27 cellular contexts compared by ENCODE assay signal in genomic region chr17:9977175-9977574, GRCh38.
DNase-seq lines count a peak whose midpoint lies in the region; ATAC-seq and TF ChIP-seq lines count a peak whose summit lies in the region.
"Had no signal": no experiment of that assay in that cellular context is flagged by ENCODE, and none has a peak within 500 bp of the region (broad histone marks: within the 10 kb centered on the region; RNA-seq: fewer than 3 reads in every experiment).

No MANE protein-coding gene starts in this region.

- H3K4me2 ChIP-seq in Karpas-422 (ENCODE audit: low read depth, low read length, poor library complexity, severe bottlenecking) (no peak overlapping the region), smooth muscle cell (peak overlapping the region; percentile 68)

- 54% methylated on average over 3 of the region's 3 CpGs for WGBS in smooth muscle cell (ENCODE audit: low lambda C conversion rate)
- 77 to 90% (median 88%) methylated on average over 3 of the region's 3 CpGs for WGBS in heart left ventricle, 4 donors

- no peak overlapping the region for H3K4me3 ChIP-seq in Karpas-422 (ENCODE audit: low read length)
- no peak overlapping the region for H3K4me3 ChIP-seq in smooth muscle cell
- H3K4me3 ChIP-seq in heart left ventricle, result no peak overlapping the region
- H3K4me3 ChIP-seq: colonic mucosa, sigmoid colon, upper lobe of right lung had no signal

- CTCF ChIA-PET in activated CD4-positive, alpha-beta T cell treated with anti-CD3 and anti-CD28 coated beads for 36 hours (lab: Charles Lee), result no interaction called here
- CTCF ChIA-PET in activated CD4-positive, alpha-beta T cell treated with anti-CD3 and anti-CD28 coated beads, Interleukin-2, amount 10 ng/mL, durations not matched to agents 7 days and 5 days (lab: Charles Lee), result no interaction called here

- H3K9ac ChIP-seq in Karpas-422 (ENCODE audit: low read length) (no peak overlapping the region), smooth muscle cell (ENCODE audit: low read depth) (no peak overlapping the region)
- H3K9ac ChIP-seq: parathyroid adenoma had no signal

- H3F3A ChIP-seq in smooth muscle cell (ENCODE audit: low read depth), result peaks cover 34% of the 10 kb centered on the region

- H3K9me2 ChIP-seq in Karpas-422 (replicated peaks; ENCODE audit: insufficient read depth, low read length), result no peaks in the 10 kb centered on the region

- no peak for TF ChIP-seq POLR2A in heart left ventricle (IDR thresholded peaks at IDR 0.05)

- H3K4me1 Mint-ChIP-seq in activated CD4-positive, alpha-beta T cell treated with anti-CD3 and anti-CD28 coated beads for 36 hours, result peaks cover 4% of the 10 kb centered on the region
- no peaks in the 10 kb centered on the region for H3K4me1 Mint-ChIP-seq in activated CD4-positive, alpha-beta T cell treated with anti-CD3 and anti-CD28 coated beads, Interleukin-2, amount 10 ng/mL, durations not matched to agents 7 days and 5 days
- H3K4me1 Mint-ChIP-seq: B cell had no signal

- intact Hi-C loops in activated CD4-positive, alpha-beta T cell treated with anti-CD3 and anti-CD28 coated beads for 36 hours (cut with DNase I, micrococcal nuclease), result no loop called here
- intact Hi-C loops in heart left ventricle (cut with DNase I), result no loop called here

- DNase-seq in activated CD4-positive, alpha-beta T cell treated with anti-CD3 and anti-CD28 coated beads for 36 hours, result no peak
- DNase-seq in activated CD4-positive, alpha-beta T cell treated with anti-CD3 and anti-CD28 coated beads, Interleukin-2, amount 10 ng/mL, durations not matched to agents 7 days and 5 days, result no peak
- DNase-seq in Karpas-422, result no peak
- DNase-seq in foreskin melanocyte, result peak; percentile 76
- no peak for DNase-seq in smooth muscle cell (lab: John Stamatoyannopoulos, UW; ENCODE audit: unreplicated experiment)
- DNase-seq in DMS 273 (lab: John Stamatoyannopoulos, UW; ENCODE audit: unreplicated experiment), result no peak
- no peak for DNase-seq in heart left ventricle
- DNase-seq: 8988T; activated CD4-positive, alpha-beta T cell treated with anti-CD3 and anti-CD28 coated beads, Interleukin-2, amount 50 U/mL, for 4 hours; activated gamma-delta T cell; colonic mucosa; left colon; NCI-H1417 treated with DMSO at 0.1 percent for 48 hours; NCI-H2107; NCI-H510A; NK-92 treated with Interleukin-12 subunit alpha and Interleukin-12 subunit beta, amount 100 ng/mL, for 24 hours; substantia nigra; upper lobe of right lung had no signal

- no peak overlapping the region for H3K27ac Mint-ChIP-seq in activated CD4-positive, alpha-beta T cell treated with anti-CD3 and anti-CD28 coated beads for 36 hours
- H3K27ac Mint-ChIP-seq in activated CD4-positive, alpha-beta T cell treated with anti-CD3 and anti-CD28 coated beads, Interleukin-2, amount 10 ng/mL, durations not matched to agents 7 days and 5 days, result no peak overlapping the region
- H3K27ac Mint-ChIP-seq: B cell; endodermal cell; T-helper 2 cell treated with Interferon-gamma antibody and Interleukin-4, amounts not matched to agents 5 μg/mL and 100 μg/mL, for 36 hours had no signal

- no peak for TF ChIP-seq CTCF in smooth muscle cell (IDR thresholded peaks at IDR 0.05; ENCODE audit: borderline replicate concordance, insufficient read depth, poor library complexity, severe bottlenecking)
- no peak for TF ChIP-seq CTCF in heart left ventricle (IDR thresholded peaks at IDR 0.05)

- H3K4me3 Mint-ChIP-seq in activated CD4-positive, alpha-beta T cell treated with anti-CD3 and anti-CD28 coated beads for 36 hours, result no peak overlapping the region
- H3K4me3 Mint-ChIP-seq in activated CD4-positive, alpha-beta T cell treated with anti-CD3 and anti-CD28 coated beads, Interleukin-2, amount 10 ng/mL, durations not matched to agents 7 days and 5 days, result no peak overlapping the region
- H3K4me3 Mint-ChIP-seq: B cell; endodermal cell; nephron; T-helper 2 cell treated with Interferon-gamma antibody and Interleukin-4, amounts not matched to agents 5 μg/mL and 100 μg/mL, for 36 hours had no signal

- H3K36me3 Mint-ChIP-seq in activated CD4-positive, alpha-beta T cell treated with anti-CD3 and anti-CD28 coated beads for 36 hours (ENCODE audit: low read depth), result no peaks in the 10 kb centered on the region
- no peaks in the 10 kb centered on the region for H3K36me3 Mint-ChIP-seq in activated CD4-positive, alpha-beta T cell treated with anti-CD3 and anti-CD28 coated beads, Interleukin-2, amount 10 ng/mL, durations not matched to agents 7 days and 5 days (ENCODE audit: low read depth)

- peak overlapping the region; percentile 38; the same call in 1 of the 2 replicates for H3K27ac ChIP-seq in Karpas-422 (ENCODE audit: low read length)
- H3K27ac ChIP-seq in smooth muscle cell (ENCODE audit: low read depth), result peak overlapping the region; percentile 86
- H3K27ac ChIP-seq in heart left ventricle, result no peak overlapping the region
- H3K27ac ChIP-seq: colonic mucosa, parathyroid adenoma, sigmoid colon, upper lobe of right lung had no signal

- H3K9me3 ChIP-seq in Karpas-422 (ENCODE audit: low read length), result no peaks in the 10 kb centered on the region
- no peaks in the 10 kb centered on the region for H3K9me3 ChIP-seq in smooth muscle cell (replicated peaks; ENCODE audit: low read depth)
- no peaks in the 10 kb centered on the region for H3K9me3 ChIP-seq in heart left ventricle
- H3K9me3 ChIP-seq: colonic mucosa, sigmoid colon, upper lobe of right lung had no signal

- ATAC-seq in activated CD4-positive, alpha-beta T cell treated with anti-CD3 and anti-CD28 coated beads for 36 hours, result peak; percentile 57
- no peak for ATAC-seq in GM21367 (IDR thresholded peaks at IDR 0.05; ENCODE audit: unreplicated experiment)
- no peak for ATAC-seq in heart left ventricle
- ATAC-seq: HCT116, left colon, SK-N-SH treated with all-trans-retinoic acid at 6 μM for 48 hours, upper lobe of right lung had no signal

- H3K4me1 ChIP-seq in Karpas-422 (ENCODE audit: low read length) (peaks cover 70% of the 10 kb centered on the region), smooth muscle cell (ENCODE audit: low read depth) (peaks cover 24% of the 10 kb centered on the region), heart left ventricle (peaks cover 0 to 51% (median 6%) of the 10 kb centered on the region in 12 donors)
- H3K4me1 ChIP-seq: colonic mucosa, parathyroid adenoma had no signal

- POLR2A ChIA-PET in activated CD4-positive, alpha-beta T cell treated with anti-CD3 and anti-CD28 coated beads for 36 hours (lab: Charles Lee), result no interaction called here
- POLR2A ChIA-PET in activated CD4-positive, alpha-beta T cell treated with anti-CD3 and anti-CD28 coated beads, Interleukin-2, amount 10 ng/mL, durations not matched to agents 7 days and 5 days (lab: Charles Lee), result no interaction called here

- H3K27me3 Mint-ChIP-seq in activated CD4-positive, alpha-beta T cell treated with anti-CD3 and anti-CD28 coated beads for 36 hours, result no peaks in the 10 kb centered on the region
- no peaks in the 10 kb centered on the region for H3K27me3 Mint-ChIP-seq in activated CD4-positive, alpha-beta T cell treated with anti-CD3 and anti-CD28 coated beads, Interleukin-2, amount 10 ng/mL, durations not matched to agents 7 days and 5 days
- H3K27me3 Mint-ChIP-seq: B cell had no signal

- peaks cover 92% of the 10 kb centered on the region for H3K79me2 ChIP-seq in Karpas-422 (ENCODE audit: low read length)
- H3K79me2 ChIP-seq in smooth muscle cell (ENCODE audit: low read depth), result peaks cover 14% of the 10 kb centered on the region
- H3K79me2 ChIP-seq: parathyroid adenoma had no signal

- H3K36me3 ChIP-seq in Karpas-422 (ENCODE audit: insufficient read depth, low read length), result peaks cover 35% of the 10 kb centered on the region
- H3K36me3 ChIP-seq in smooth muscle cell (ENCODE audit: low read depth), result no peaks in the 10 kb centered on the region
- H3K36me3 ChIP-seq in heart left ventricle, result peaks cover 0 to 41% (median 0%) of the 10 kb centered on the region in 9 donors
- H3K36me3 ChIP-seq: colonic mucosa, sigmoid colon, upper lobe of right lung had no signal

- H3K27me3 ChIP-seq in Karpas-422 (ENCODE audit: low read length) (no peaks in the 10 kb centered on the region), smooth muscle cell (ENCODE audit: low read depth) (no peaks in the 10 kb centered on the region), heart left ventricle (no peaks in the 10 kb centered on the region)
- H3K27me3 ChIP-seq: colonic mucosa, sigmoid colon, upper lobe of right lung had no signal

- H2AFZ ChIP-seq in Karpas-422 (ENCODE audit: low read length), result no peak overlapping the region
- H2AFZ ChIP-seq in smooth muscle cell (ENCODE audit: low read depth), result no peak overlapping the region
- H2AFZ ChIP-seq: parathyroid adenoma had no signal

- H4K20me1 ChIP-seq in Karpas-422 (ENCODE audit: insufficient read depth, low read depth, low read length), result peaks cover 15% of the 10 kb centered on the region; the same call in 1 of the 2 replicates
- H4K20me1 ChIP-seq in smooth muscle cell (ENCODE audit: low read depth), result peaks cover 94% of the 10 kb centered on the region

- H3K9me3 Mint-ChIP-seq in activated CD4-positive, alpha-beta T cell treated with anti-CD3 and anti-CD28 coated beads for 36 hours (ENCODE audit: low read depth), result no peaks in the 10 kb centered on the region
- no peaks in the 10 kb centered on the region for H3K9me3 Mint-ChIP-seq in activated CD4-positive, alpha-beta T cell treated with anti-CD3 and anti-CD28 coated beads, Interleukin-2, amount 10 ng/mL, durations not matched to agents 7 days and 5 days
- H3K9me3 Mint-ChIP-seq: endodermal cell; nephron; T-helper 2 cell treated with Interferon-gamma antibody and Interleukin-4, amounts not matched to agents 5 μg/mL and 100 μg/mL, for 36 hours had no signal

Comparison
In these comparisons a context has a peak if more than half of its experiments do, and no peak if none do; other contexts are left out.
1. H3K27ac ChIP-seq: peak in Karpas-422 (single experiment) and smooth muscle cell (single experiment); none in heart left ventricle (0 of 12).